ENCODE assay signal across 8 cellular contexts in genomic region chr22:49826603-49827306, GRCh38. TPM values are rescaled to one million over a fixed set of nuclear protein-coding genes. Genes with fewer than 3 reads are reported as not detected.
DNase-seq lines count a peak whose midpoint lies in the region; ATAC-seq, FAIRE-seq and TF ChIP-seq lines count a peak whose summit lies in the region.

No MANE protein-coding gene starts in this region.

- no peak overlapping the region for H4K8ac ChIP-seq in mesendoderm (ENCODE audit: low read depth, low read length)

- peaks cover 3% of the 10 kb centered on the region; the same call in 1 of the 2 replicates for H3K36me3 ChIP-seq in ACC112 (ENCODE audit: insufficient read depth, low read length)
- H3K36me3 ChIP-seq in mesendoderm (ENCODE audit: control insufficient read depth, insufficient read depth, low read length) = peaks cover 14% of the 10 kb centered on the region
- H3K36me3 ChIP-seq in tibial nerve = peaks cover 0 to 30% (median 17%) of the 10 kb centered on the region in 3 donors

- H2BK5ac ChIP-seq in mesendoderm (ENCODE audit: low read length) = no peak overlapping the region

- H4K5ac ChIP-seq in mesendoderm (ENCODE audit: low read length) = no peak overlapping the region

- H2BK120ac ChIP-seq in mesendoderm (ENCODE audit: low read depth, low read length) = no peak overlapping the region

- H3K56ac ChIP-seq in mesendoderm (ENCODE audit: low read length) = peak overlapping the region; percentile 79

- peak overlapping the region; percentile 66 for H3K23ac ChIP-seq in mesendoderm (ENCODE audit: low read length)

- H2BK15ac ChIP-seq in mesendoderm (replicated peaks; ENCODE audit: low read depth) = no peak overlapping the region

- ATAC-seq in GM19463 (IDR thresholded peaks at IDR 0.05; ENCODE audit: unreplicated experiment) (no peak), HG02970 (IDR thresholded peaks at IDR 0.05; ENCODE audit: low FRiP score, unreplicated experiment) (no peak)

- peak overlapping the region; percentile 42 for H3K4me2 ChIP-seq in mesendoderm (ENCODE audit: low read length)

- H3K27me3 ChIP-seq in ACC112 (ENCODE audit: insufficient read depth, low read length) (no peaks in the 10 kb centered on the region), mesendoderm (ENCODE audit: insufficient read depth, low read length, poor library complexity) (no peaks in the 10 kb centered on the region), tibial nerve (no peaks in the 10 kb centered on the region)

- peak overlapping the region; percentile 85 for H3K9ac ChIP-seq in mesendoderm (ENCODE audit: low read length)

- no CpG with 5 or more reads among the region's 92 CpGs for WGBS in mesendoderm (ENCODE audit: extremely low coverage, insufficient coverage, low lambda C conversion rate)
- WGBS in tibial nerve, 2 donors = 0 to 1% methylated on average over 31 to 74 of the region's 92 CpGs

- no peak overlapping the region for H2AFZ ChIP-seq in ACC112 (ENCODE audit: low read length, unreplicated experiment)

- H3K4ac ChIP-seq in mesendoderm (ENCODE audit: low read depth, low read length) = peak overlapping the region; percentile 90

- H3K4me1 ChIP-seq in ACC112 (ENCODE audit: control insufficient read depth, insufficient read depth, low read length, unreplicated experiment) = peaks cover 12% of the 10 kb centered on the region
- H3K4me1 ChIP-seq in mesendoderm (ENCODE audit: control insufficient read depth, low read depth, low read length) = peaks cover 1% of the 10 kb centered on the region
- peaks cover 0 to 45% (median 24%) of the 10 kb centered on the region in 4 donors for H3K4me1 ChIP-seq in tibial nerve

- peak overlapping the region; percentile 96 for H3K18ac ChIP-seq in mesendoderm (ENCODE audit: low read length)

- H3K9me3 ChIP-seq in tibial nerve = peaks cover 0 to 15% (median 0%) of the 10 kb centered on the region in 4 donors

- FAIRE-seq in GM19239 (lab: Jason Lieb, UNC) = no peak

- no peak for TF ChIP-seq POLR2A in tibial nerve (IDR thresholded peaks at IDR 0.05)

- H3K4me3 ChIP-seq in ACC112 (ENCODE audit: low read depth, low read length) (peak overlapping the region; percentile 83), mesendoderm (ENCODE audit: low read length) (peak overlapping the region; percentile 90), tibial nerve (peak overlapping the region; percentile 75 to 90 (median 83))

- H2AK5ac ChIP-seq in mesendoderm (ENCODE audit: low read length) = no peak overlapping the region

- peak overlapping the region; percentile 54; the same call in 1 of the 2 replicates for H3K27ac ChIP-seq in ACC112 (ENCODE audit: low read depth, low read length)
- H3K27ac ChIP-seq in mesendoderm (ENCODE audit: low read depth, low read length) = no peak overlapping the region
- peak overlapping the region; percentile 54 to 94 (median 85) for H3K27ac ChIP-seq in tibial nerve

- H3K79me2 ChIP-seq in ACC112 (ENCODE audit: control insufficient read depth, insufficient read depth, low read length, unreplicated experiment) (peaks cover 50% of the 10 kb centered on the region), mesendoderm (ENCODE audit: control insufficient read depth, insufficient read depth, low read length) (peaks cover 51% of the 10 kb centered on the region)

- no peak for TF ChIP-seq EP300 in tibial nerve (IDR thresholded peaks at IDR 0.05)

- peaks cover 15% of the 10 kb centered on the region for H3K79me1 ChIP-seq in mesendoderm (ENCODE audit: low read length)

- no peak for TF ChIP-seq CTCF in tibial nerve (IDR thresholded peaks at IDR 0.05)

- DNase-seq in GM19239 (ENCODE audit: insufficient read length, low spot score) (peak; percentile 37), T-helper 2 cell (peak in 3 of 5 experiments; percentile 26 to 58 (median 37)), mesendoderm (peak; percentile 25), tibial nerve (ENCODE audit: low spot score in 2 of 2) (peak in 1 of 2 donors; percentile 28)
- peak; percentile 23 for DNase-seq in effector CD4-positive, alpha-beta T cell

RNA-seq across cellular contexts. Expression of gene BRD1, which starts 0.9 kb away (rescaled TPM):
- 14.7 TPM for polyA plus RNA-seq in mesendoderm (2013, experiment 1 of 2)
- polyA plus RNA-seq in mesendoderm (2013, experiment 2 of 2) = 14.5 TPM
- total RNA-seq in tibial nerve = 10 to 100 TPM; 44.6 to 74.9 (median 60.4) TPM

RNA-seq across cellular contexts. Expression of gene ZBED4, which starts 26.9 kb away (rescaled TPM):
- polyA plus RNA-seq in mesendoderm (2013, experiment 1 of 2) = 15.9 TPM
- 16.1 TPM for polyA plus RNA-seq in mesendoderm (2013, experiment 2 of 2)
- 10 to 100 TPM in 1 of 4 donors, 1 to 10 TPM in 3; 5.9 to 12.3 (median 7.3) TPM for total RNA-seq in tibial nerve
